ENCODE assay signal across 1 cellular context in genomic region chrX:57929373-57929772, GRCh38.
TF ChIP-seq lines count a peak whose summit lies in the region.

No MANE protein-coding gene starts in this region.

TF ChIP-seq in Ishikawa, 13 proteins besides CTCF, POLR2A, EP300 and RAD21 (continued from another document):
- TF ChIP-seq ZBTB7A (IDR thresholded peaks at IDR 0.05; ENCODE audit: low read depth), result no peak
